10 cellular contexts compared by ENCODE assay signal in the genomic region with DNA sequence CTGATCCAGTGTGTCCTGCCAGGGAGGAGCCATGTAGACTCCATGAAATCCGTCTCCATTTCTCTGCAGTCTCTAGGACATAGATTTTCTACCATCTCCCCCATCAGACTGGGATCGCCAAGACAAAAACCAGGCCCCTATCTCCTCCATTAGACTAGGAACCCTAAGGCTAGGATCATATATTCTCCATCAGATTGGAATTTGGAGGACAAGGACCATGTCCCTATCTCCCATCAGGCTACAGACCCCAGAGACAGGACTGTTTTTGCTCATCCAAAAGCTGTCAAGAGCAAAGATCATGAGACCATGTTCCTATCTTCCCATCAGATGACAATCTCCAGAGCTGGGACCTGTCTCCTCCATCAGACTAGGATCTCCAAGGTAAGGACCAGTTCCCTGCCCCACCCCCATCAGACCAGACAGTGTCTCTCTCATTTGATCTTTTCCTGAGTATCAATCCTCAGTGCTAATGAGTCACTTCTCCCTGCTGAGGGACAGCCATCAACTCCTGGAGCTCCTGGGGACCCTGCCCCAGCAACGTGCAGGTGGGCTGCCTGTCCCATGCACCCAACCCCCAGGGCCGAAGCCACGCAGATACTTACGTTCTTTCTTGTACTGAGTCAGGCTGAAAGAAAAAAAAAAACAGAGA. TPM values are rescaled to one million over a fixed set of nuclear protein-coding genes. Genes with fewer than 3 reads are reported as not detected.
"Had no signal": no experiment of that assay in that cellular context is flagged by ENCODE, and none has a peak within 500 bp of the region (broad histone marks: within the 10 kb centered on the region; RNA-seq: fewer than 3 reads in every experiment).

No MANE protein-coding gene starts in this region.

RNA-seq across cellular contexts. Expression of a gene that starts 4.3 kb away (rescaled TPM):
- total RNA-seq: activated B cell treated with CpG ODN at 0.5 μM for 24 hours; activated CD4-positive, alpha-beta T cell treated with anti-CD3 and anti-CD28 coated beads, Interleukin-2, amount 10 ng/mL, durations not matched to agents 24 days and 14 days; activated naive CD8-positive, alpha-beta T cell treated with anti-CD3 and anti-CD28 coated beads for 36 hours; activated T-helper 1 cell treated with anti-CD3 and anti-CD28 coated beads, Interleukin-12 subunit alpha, Interleukin-12 subunit beta, Interleukin-2, Interleukin-4 antibody, amounts not matched to agents 30 ng/mL and 10 ng/mL and 1 ng/mL, durations not matched to agents 14 hours and 24 hours and 36 hours; cardiac muscle cell had no signal

RNA-seq across cellular contexts. Expression of a gene that starts 7.5 kb away (rescaled TPM):
- total RNA-seq: activated B cell treated with CpG ODN at 0.5 μM for 24 hours; activated CD4-positive, alpha-beta T cell treated with anti-CD3 and anti-CD28 coated beads, Interleukin-2, amount 10 ng/mL, durations not matched to agents 24 days and 14 days; activated CD8-positive, alpha-beta memory T cell treated with anti-CD3 and anti-CD28 coated beads, Interleukin-2, amount 10 ng/mL, durations not matched to agents 7 days and 5 days; activated naive CD8-positive, alpha-beta T cell treated with anti-CD3 and anti-CD28 coated beads for 36 hours; activated T-helper 1 cell treated with anti-CD3 and anti-CD28 coated beads, Interleukin-12 subunit alpha, Interleukin-12 subunit beta, Interleukin-2, Interleukin-4 antibody, amounts not matched to agents 30 ng/mL and 10 ng/mL and 1 ng/mL, durations not matched to agents 14 hours and 24 hours and 36 hours; cardiac muscle cell; K562 had no signal

RNA-seq across cellular contexts. Expression of a gene that starts 33.4 kb away (rescaled TPM):
- total RNA-seq: activated B cell treated with CpG ODN at 0.5 μM for 24 hours; activated CD4-positive, alpha-beta T cell treated with anti-CD3 and anti-CD28 coated beads, Interleukin-2, amount 10 ng/mL, durations not matched to agents 24 days and 14 days; activated CD8-positive, alpha-beta memory T cell treated with anti-CD3 and anti-CD28 coated beads, Interleukin-2, amount 10 ng/mL, durations not matched to agents 7 days and 5 days; activated naive CD8-positive, alpha-beta T cell treated with anti-CD3 and anti-CD28 coated beads for 36 hours; activated T-helper 1 cell treated with anti-CD3 and anti-CD28 coated beads, Interleukin-12 subunit alpha, Interleukin-12 subunit beta, Interleukin-2, Interleukin-4 antibody, amounts not matched to agents 30 ng/mL and 10 ng/mL and 1 ng/mL, durations not matched to agents 14 hours and 24 hours and 36 hours; cardiac muscle cell; K562 had no signal

RNA-seq across cellular contexts. Expression of a gene that starts 48.2 kb away (rescaled TPM):
- total RNA-seq: activated B cell treated with CpG ODN at 0.5 μM for 24 hours; activated CD4-positive, alpha-beta T cell treated with anti-CD3 and anti-CD28 coated beads, Interleukin-2, amount 10 ng/mL, durations not matched to agents 24 days and 14 days; activated CD8-positive, alpha-beta memory T cell treated with anti-CD3 and anti-CD28 coated beads, Interleukin-2, amount 10 ng/mL, durations not matched to agents 7 days and 5 days; activated naive CD8-positive, alpha-beta T cell treated with anti-CD3 and anti-CD28 coated beads for 36 hours; activated T-helper 1 cell treated with anti-CD3 and anti-CD28 coated beads, Interleukin-12 subunit alpha, Interleukin-12 subunit beta, Interleukin-2, Interleukin-4 antibody, amounts not matched to agents 30 ng/mL and 10 ng/mL and 1 ng/mL, durations not matched to agents 14 hours and 24 hours and 36 hours; body of pancreas; cardiac muscle cell; K562; SJSA1 had no signal
- polyA plus RNA-seq: adipose tissue, cardiac muscle cell had no signal
